Comparison of ENCODE assay signal across 1 cellular context in the genomic region with DNA sequence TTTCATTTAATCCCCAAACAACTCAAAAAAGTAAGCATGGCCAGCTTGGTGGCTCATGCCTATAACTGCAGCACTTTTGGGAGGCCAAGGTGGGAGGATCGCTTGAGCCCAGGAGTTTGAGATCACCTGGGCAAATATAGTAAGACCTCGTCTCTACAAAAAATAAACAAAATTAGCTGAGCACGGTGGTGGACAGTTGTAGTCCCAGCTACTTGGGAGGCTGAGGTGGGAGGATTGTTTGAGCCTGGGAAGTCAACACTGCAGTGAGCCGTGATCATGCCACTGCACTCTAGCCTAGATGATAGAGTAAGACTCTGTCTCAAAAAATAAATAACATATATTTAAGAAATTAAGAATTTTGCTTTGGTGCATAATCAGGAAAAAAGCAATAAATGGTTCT.
A peak's percentile ranks its signal among the peaks of the same experiment; 100 is the strongest.
TF ChIP-seq lines count a peak whose summit lies in the region.

No MANE protein-coding gene starts in this region.

TF ChIP-seq in HepG2, 621 proteins besides CTCF, POLR2A, EP300 and RAD21:
- TF ChIP-seq HOXA3 (CRISPR knock-in tag; IDR thresholded peaks at IDR 0.05) (no peak), BRCA1 (CRISPR knock-in tag; IDR thresholded peaks at IDR 0.05) (no peak), ZNF460 (CRISPR knock-in tag; IDR thresholded peaks at IDR 0.05; ENCODE audit: borderline replicate concordance) (peak; percentile 89), KDM5B (CRISPR knock-in tag; IDR thresholded peaks at IDR 0.05; ENCODE audit: borderline replicate concordance) (no peak), ZNF547 (CRISPR knock-in tag; IDR thresholded peaks at IDR 0.05) (no peak), SMC3 (IDR thresholded peaks at IDR 0.05; ENCODE audit: low read length) (no peak), ZNF10 (CRISPR knock-in tag; IDR thresholded peaks at IDR 0.05; ENCODE audit: borderline replicate concordance, low read depth) (no peak)
- TF ChIP-seq, protein P1, sequence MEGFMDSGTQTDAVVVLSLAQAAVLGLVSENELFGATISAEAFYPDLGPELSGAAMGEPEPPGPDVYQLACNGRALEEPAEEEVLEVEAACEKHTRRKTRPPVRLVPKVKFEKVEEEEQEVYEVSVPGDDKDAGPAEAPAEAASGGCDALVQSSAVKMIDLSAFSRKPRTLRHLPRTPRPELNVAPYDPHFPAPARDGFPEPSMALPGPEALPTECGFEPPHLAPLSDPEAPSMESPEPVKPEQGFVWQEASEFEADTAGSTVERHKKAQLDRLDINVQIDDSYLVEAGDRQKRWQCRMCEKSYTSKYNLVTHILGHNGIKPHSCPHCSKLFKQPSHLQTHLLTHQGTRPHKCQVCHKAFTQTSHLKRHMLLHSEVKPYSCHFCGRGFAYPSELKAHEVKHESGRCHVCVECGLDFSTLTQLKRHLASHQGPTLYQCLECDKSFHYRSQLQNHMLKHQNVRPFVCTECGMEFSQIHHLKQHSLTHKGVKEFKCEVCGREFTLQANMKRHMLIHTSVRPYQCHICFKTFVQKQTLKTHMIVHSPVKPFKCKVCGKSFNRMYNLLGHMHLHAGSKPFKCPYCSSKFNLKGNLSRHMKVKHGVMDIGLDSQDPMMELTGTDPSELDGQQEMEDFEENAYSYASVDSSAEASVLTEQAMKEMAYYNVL (CRISPR knock-in tag; IDR thresholded peaks at IDR 0.05; ENCODE audit: borderline replicate concordance): 0 out of 2 replicates have a peak, but pooled peaks have one; percentile 5
- TF ChIP-seq, protein P2, sequence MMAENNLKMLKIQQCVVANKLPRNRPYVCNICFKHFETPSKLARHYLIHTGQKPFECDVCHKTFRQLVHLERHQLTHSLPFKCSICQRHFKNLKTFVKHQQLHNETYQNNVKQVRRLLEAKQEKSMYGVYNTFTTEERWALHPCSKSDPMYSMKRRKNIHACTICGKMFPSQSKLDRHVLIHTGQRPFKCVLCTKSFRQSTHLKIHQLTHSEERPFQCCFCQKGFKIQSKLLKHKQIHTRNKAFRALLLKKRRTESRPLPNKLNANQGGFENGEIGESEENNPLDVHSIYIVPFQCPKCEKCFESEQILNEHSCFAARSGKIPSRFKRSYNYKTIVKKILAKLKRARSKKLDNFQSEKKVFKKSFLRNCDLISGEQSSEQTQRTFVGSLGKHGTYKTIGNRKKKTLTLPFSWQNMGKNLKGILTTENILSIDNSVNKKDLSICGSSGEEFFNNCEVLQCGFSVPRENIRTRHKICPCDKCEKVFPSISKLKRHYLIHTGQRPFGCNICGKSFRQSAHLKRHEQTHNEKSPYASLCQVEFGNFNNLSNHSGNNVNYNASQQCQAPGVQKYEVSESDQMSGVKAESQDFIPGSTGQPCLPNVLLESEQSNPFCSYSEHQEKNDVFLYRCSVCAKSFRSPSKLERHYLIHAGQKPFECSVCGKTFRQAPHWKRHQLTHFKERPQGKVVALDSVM (CRISPR knock-in tag; IDR thresholded peaks at IDR 0.05): peak; percentile 59; the same call in 1 of the 2 replicates
- TF ChIP-seq, protein P3, sequence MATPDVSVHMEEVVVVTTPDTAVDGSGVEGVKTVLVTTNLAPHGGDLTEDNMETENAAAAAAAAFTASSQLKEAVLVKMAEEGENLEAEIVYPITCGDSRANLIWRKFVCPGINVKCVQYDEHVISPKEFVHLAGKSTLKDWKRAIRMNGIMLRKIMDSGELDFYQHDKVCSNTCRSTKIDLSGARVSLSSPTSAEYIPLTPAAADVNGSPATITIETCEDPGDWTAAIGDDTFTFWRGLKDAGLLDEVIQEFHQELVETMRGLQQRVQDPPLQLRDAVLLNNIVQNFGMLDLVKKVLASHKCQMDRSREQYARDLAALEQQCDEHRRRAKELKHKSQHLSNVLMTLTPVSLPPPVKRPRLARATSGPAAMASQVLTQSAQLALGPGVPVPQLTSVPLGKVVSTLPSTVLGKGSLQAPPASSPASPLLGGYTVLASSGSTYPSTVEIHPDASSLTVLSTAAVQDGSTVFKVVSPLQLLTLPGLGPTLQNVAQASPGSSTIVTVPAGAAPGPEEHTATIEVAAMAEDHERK (CRISPR knock-in tag; IDR thresholded peaks at IDR 0.05; ENCODE audit: low read depth): no peak
